ENCODE assay signal across 8 cellular contexts in genomic region chr9:95511232-95511951, GRCh38. TPM values are rescaled to one million over a fixed set of nuclear protein-coding genes. Genes with fewer than 3 reads are reported as not detected.
DNase-seq lines count a peak whose midpoint lies in the region; ATAC-seq and TF ChIP-seq lines count a peak whose summit lies in the region.

No MANE protein-coding gene starts in this region.

- TF ChIP-seq CTCF in KMS-11 (conservative IDR thresholded peaks at IDR 0.05; ENCODE audit: low read depth, low read length) (no peak), body of pancreas (IDR thresholded peaks at IDR 0.05) (no peak)

- H3K27me3 ChIP-seq in KMS-11 (ENCODE audit: insufficient read depth, low read depth) = no peaks in the 10 kb centered on the region
- H3K27me3 ChIP-seq in body of pancreas = no peaks in the 10 kb centered on the region

- H3K9me3 ChIP-seq in body of pancreas = no peaks in the 10 kb centered on the region

- WGBS in body of pancreas, 2 donors = 1 to 2% methylated on average over 26 to 32 of the region's 34 CpGs

- no peaks in the 10 kb centered on the region for H4K20me1 ChIP-seq in KMS-11 (ENCODE audit: insufficient read depth)

- peak; percentile 5 for ATAC-seq in body of pancreas
- no peak for ATAC-seq in GM19023 (IDR thresholded peaks at IDR 0.05; ENCODE audit: unreplicated experiment)
- no peak for ATAC-seq in GM21786 (IDR thresholded peaks at IDR 0.05; ENCODE audit: unreplicated experiment)

- H3K9ac ChIP-seq in KMS-11 = peak overlapping the region; percentile 90

- H3K4me1 ChIP-seq in KMS-11 (ENCODE audit: low read depth, poor library complexity, severe bottlenecking) (peaks cover 11% of the 10 kb centered on the region), body of pancreas (peaks cover 17% of the 10 kb centered on the region)

- H3K27me3 Mint-ChIP-seq in immature natural killer cell (ENCODE audit: low read depth in 3 of 3) = peaks cover 31 to 52% (median 31%) of the 10 kb centered on the region in 3 donors

- peak overlapping the region; percentile 77 to 94 (median 88) for H3K27ac Mint-ChIP-seq in immature natural killer cell

- intact Hi-C loops in body of pancreas (cut with DNase I) = no loop called here

- peak; percentile 10 for DNase-seq in DMS53 treated with DMSO at 0.1 percent for 48 hours (lab: John Stamatoyannopoulos, UW; ENCODE audit: unreplicated experiment)
- peak; percentile 74 for DNase-seq in SK-N-DZ (ENCODE audit: low spot score)
- peak in 3 of 4 donors; percentile 39 to 64 (median 62) for DNase-seq in body of pancreas
- DNase-seq in immature natural killer cell = peak in 1 of 3 donors; percentile 67
- peak; percentile 59 for DNase-seq in stimulated activated CD4-positive, alpha-beta T cell treated with anti-CD3 and anti-CD28 coated beads, Interleukin-12 subunit alpha, Interleukin-12 subunit beta, amount 100 ng/mL, for 4 hours

- H3K4me3 ChIP-seq in KMS-11 (IDR thresholded peaks at IDR 0.05; ENCODE audit: insufficient read depth, low read depth, low read length) = no peak overlapping the region
- peak overlapping the region; percentile 50 for H3K4me3 ChIP-seq in body of pancreas

- H3K36me3 Mint-ChIP-seq in immature natural killer cell = no peaks in the 10 kb centered on the region

- H3K4me3 Mint-ChIP-seq in immature natural killer cell = peak overlapping the region; percentile 90 to 94 (median 92)

- no peaks in the 10 kb centered on the region for H3K9me3 Mint-ChIP-seq in immature natural killer cell

- H3K36me3 ChIP-seq in KMS-11 (ENCODE audit: insufficient read depth) (no peaks in the 10 kb centered on the region), body of pancreas (replicated peaks in 1 of 2; ENCODE audit: insufficient read depth in 1 of 2, low read depth in 2 of 2) (no peaks in the 10 kb centered on the region)

- peaks cover 50 to 67% of the 10 kb centered on the region in 2 donors for H3K4me1 Mint-ChIP-seq in immature natural killer cell

- peaks cover 12% of the 10 kb centered on the region; the same call in 1 of the 2 replicates for H3K79me2 ChIP-seq in KMS-11 (ENCODE audit: insufficient read depth, low read depth)

- H2AFZ ChIP-seq in KMS-11 (ENCODE audit: low read depth) = peak overlapping the region; percentile 70

- peak overlapping the region; percentile 33 for H3K4me2 ChIP-seq in KMS-11

- H3K27ac ChIP-seq in KMS-11 (peak overlapping the region; percentile 83), body of pancreas (peak overlapping the region; percentile 68 to 93 (median 90))

- TF ChIP-seq POLR2A in body of pancreas (IDR thresholded peaks at IDR 0.05) = peak in 1 of 3 donors; percentile 14

RNA-seq across cellular contexts. Expression of gene PTCH1, which starts 5.4 kb away (rescaled TPM):
- 6.5 and 7.5 TPM in 2 replicates for polyA plus RNA-seq in SK-N-DZ (2014; cell fraction: cytosol; rRNA removed)
- polyA plus RNA-seq in SK-N-DZ (2014; cell fraction: nucleus; rRNA removed) = 11.4 and 18.6 TPM in 2 replicates
- 10 to 100 TPM in 1 of 2 donors, 1 to 10 TPM in 1; 8.3 to 47.5 TPM for total RNA-seq in body of pancreas
- polyA plus RNA-seq in immature natural killer cell = 10 to 100 TPM in 2 of 3 donors, 1 to 10 TPM in 1; 3.7 to 30.6 (median 16.1) TPM
